8 cellular contexts compared by ENCODE assay signal in genomic region chr19:57803594-57804325, GRCh38. TPM values are rescaled to one million over a fixed set of nuclear protein-coding genes. Genes with fewer than 3 reads are reported as not detected.
A peak's percentile ranks its signal among the peaks of the same experiment; 100 is the strongest.
DNase-seq lines count a peak whose midpoint lies in the region; ATAC-seq and TF ChIP-seq lines count a peak whose summit lies in the region.

No MANE protein-coding gene starts in this region.

- H3K27ac ChIP-seq in CD4-positive, alpha-beta T cell (ENCODE audit: low read depth, low read length): no peak overlapping the region

- intact Hi-C loops in CD4-positive, alpha-beta T cell (cut with DNase I, micrococcal nuclease): no loop called here

- ATAC-seq in CD4-positive, alpha-beta T cell (ENCODE audit: poor library complexity): peak; percentile 32
- peak; percentile 77 for ATAC-seq in left lobe of liver
- no peak for ATAC-seq in HG02884 (IDR thresholded peaks at IDR 0.05; ENCODE audit: unreplicated experiment)
- no peak for ATAC-seq in esophagus mucosa
- no peak for ATAC-seq in GM19452 (IDR thresholded peaks at IDR 0.05; ENCODE audit: unreplicated experiment)

- H3K9me3 ChIP-seq in CD4-positive, alpha-beta T cell (ENCODE audit: control insufficient read depth, low read length): no peaks in the 10 kb centered on the region

- no peaks in the 10 kb centered on the region for H3K27me3 ChIP-seq in CD4-positive, alpha-beta T cell (ENCODE audit: control insufficient read depth, insufficient read depth, low read length)

- peaks cover 58% of the 10 kb centered on the region for H3K36me3 Mint-ChIP-seq in CD4-positive, alpha-beta T cell (ENCODE audit: low read depth)

- TF ChIP-seq CTCF in CD4-positive, alpha-beta T cell (IDR thresholded peaks at IDR 0.05): no peak
- TF ChIP-seq CTCF in choroid plexus epithelial cell (conservative IDR thresholded peaks at IDR 0.05; ENCODE audit: low read depth, low read length): no peak

- peaks cover 36% of the 10 kb centered on the region for H3K4me1 Mint-ChIP-seq in CD4-positive, alpha-beta T cell (ENCODE audit: low read depth)

- peak overlapping the region; percentile 26 for H3K27ac Mint-ChIP-seq in CD4-positive, alpha-beta T cell

- peak overlapping the region; percentile 77 for H3K4me3 ChIP-seq in choroid plexus epithelial cell (ENCODE audit: low read depth, low read length)

- H3K4me3 Mint-ChIP-seq in CD4-positive, alpha-beta T cell: peak overlapping the region; percentile 85

- no peaks in the 10 kb centered on the region for H3K27me3 Mint-ChIP-seq in CD4-positive, alpha-beta T cell

- CTCF ChIA-PET in CD4-positive, alpha-beta T cell (lab: Charles Lee): no interaction called here

- POLR2A ChIA-PET in CD4-positive, alpha-beta T cell (lab: Charles Lee): no interaction called here

- H3K9me3 Mint-ChIP-seq in CD4-positive, alpha-beta T cell: no peaks in the 10 kb centered on the region

- no peak for DNase-seq in CD4-positive, alpha-beta T cell
- DNase-seq in NCI-H1105 (lab: John Stamatoyannopoulos, UW) (peak; percentile 44), choroid plexus epithelial cell (ENCODE audit: low read depth) (peak; percentile 80), left lobe of liver (ENCODE audit: low spot score) (no peak), stromal cell of bone marrow (ENCODE audit: low read depth) (peak; percentile 24)

RNA-seq across cellular contexts. Expression of gene ZNF552, which starts 11.0 kb away (rescaled TPM):
- 10 to 100 TPM; 22.2 to 22.3 TPM for total RNA-seq in CD4-positive, alpha-beta T cell
- 7.1 TPM for total RNA-seq in left lobe of liver
- total RNA-seq in esophagus mucosa: 7.9 TPM

RNA-seq across cellular contexts. Expression of gene ZNF587B, which starts 26.3 kb away (rescaled TPM):
- total RNA-seq in CD4-positive, alpha-beta T cell: 10 to 100 TPM; 23.0 to 23.8 TPM
- 10.2 TPM for total RNA-seq in left lobe of liver
- 9.3 TPM for total RNA-seq in esophagus mucosa

RNA-seq across cellular contexts. Expression of gene ZNF586, which starts 34.3 kb away (rescaled TPM):
- total RNA-seq in CD4-positive, alpha-beta T cell: 10 to 100 TPM; 51.1 to 53.4 TPM
- total RNA-seq in left lobe of liver: 4.6 TPM
- 9.4 TPM for total RNA-seq in esophagus mucosa

RNA-seq across cellular contexts. Expression of gene ZNF587, which starts 45.9 kb away (rescaled TPM):
- 10 to 100 TPM; 37.6 to 41.5 TPM for total RNA-seq in CD4-positive, alpha-beta T cell
- total RNA-seq in left lobe of liver (19.1 TPM), esophagus mucosa (16.3 TPM)

RNA-seq across cellular contexts. Expression of gene ZNF776, which starts 57.1 kb away (rescaled TPM):
- total RNA-seq in CD4-positive, alpha-beta T cell: 10 to 100 TPM; 21.7 to 28.4 TPM
- total RNA-seq in left lobe of liver: 9.1 TPM
- 6.8 TPM for total RNA-seq in esophagus mucosa

Comparison
In these comparisons a context has a peak if more than half of its experiments do, and no peak if none do; other contexts are left out.
1. ATAC-seq: peak in CD4-positive, alpha-beta T cell (single experiment) and left lobe of liver (single experiment); none in HG02884 (single experiment), esophagus mucosa (single experiment) and GM19452 (single experiment).
2. DNase-seq: peak in NCI-H1105 (single experiment), choroid plexus epithelial cell (single experiment) and stromal cell of bone marrow (single experiment); none in CD4-positive, alpha-beta T cell (0 of 10) and left lobe of liver (single experiment).